Comparison of ENCODE assay signal across 34 cellular contexts in the genomic region with DNA sequence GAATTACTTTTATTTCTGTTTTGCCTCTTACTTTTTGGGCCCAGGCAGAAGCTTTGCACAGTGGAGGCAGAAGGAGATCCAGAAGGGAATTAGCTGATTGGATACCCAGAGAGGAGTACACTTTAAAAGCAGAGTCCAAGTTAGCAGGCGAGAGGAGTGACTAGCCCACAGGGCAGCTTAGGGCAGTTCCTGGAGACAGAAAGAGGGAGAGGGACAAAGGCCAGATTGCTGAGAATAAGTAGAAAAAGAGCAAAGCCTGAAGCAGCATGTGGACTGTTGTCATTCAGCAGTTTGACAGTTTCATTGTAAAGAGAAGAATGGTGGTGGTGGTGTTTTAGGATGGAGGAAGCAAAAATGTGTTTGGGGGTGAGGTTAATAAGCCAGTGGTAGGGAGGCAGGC.
"Had no signal": no experiment of that assay in that cellular context is flagged by ENCODE, and none has a peak within 500 bp of the region (broad histone marks: within the 10 kb centered on the region; RNA-seq: fewer than 3 reads in every experiment).

No MANE protein-coding gene starts in this region.

- H3K4me3 ChIP-seq: ascending aorta, breast epithelium, cardiac muscle cell, coronary artery, dorsolateral prefrontal cortex, esophagus muscularis mucosa, gastrocnemius medialis, heart right ventricle had no signal

- H3K9me3 ChIP-seq: ascending aorta, breast epithelium, esophagus muscularis mucosa, gastrocnemius medialis, heart right ventricle had no signal

- H3K4me3 Mint-ChIP-seq: activated CD4-positive, alpha-beta memory T cell treated with anti-CD3 and anti-CD28 coated beads, Interleukin-2, amount 10 ng/mL, durations not matched to agents 7 days and 5 days; activated CD4-positive, alpha-beta T cell treated with anti-CD3 and anti-CD28 coated beads, Interleukin-2, amount 10 ng/mL, durations not matched to agents 7 days and 5 days; activated naive CD4-positive, alpha-beta T cell treated with anti-CD3 and anti-CD28 coated beads, Interleukin-2, amount 10 ng/mL, durations not matched to agents 7 days and 5 days; activated naive CD8-positive, alpha-beta T cell treated with anti-CD3 and anti-CD28 coated beads, Interleukin-2, amount 10 ng/mL, durations not matched to agents 7 days and 5 days; activated T-cell treated with anti-CD3 and anti-CD28 coated beads, Interleukin-2, amount 50 U/mL, for 24 hours; activated T-cell treated with anti-CD3 and anti-CD28 coated beads, Interleukin-2, amount 50 U/mL, for 72 hours; dendritic cell treated with granulocyte-macrophage colony-stimulating factor and Interleukin-4, amounts not matched to agents 40 ng/mL and 50 ng/mL, for 4 days; endodermal cell; T-helper 2 cell treated with Interferon-gamma antibody and Interleukin-4, amounts not matched to agents 5 μg/mL and 100 μg/mL, for 36 hours had no signal

- H3K27me3 ChIP-seq: ascending aorta, breast epithelium, dorsolateral prefrontal cortex, esophagus muscularis mucosa, gastrocnemius medialis, heart right ventricle had no signal

- H3K27ac ChIP-seq: ascending aorta, breast epithelium, cardiac muscle cell, coronary artery, dorsolateral prefrontal cortex, esophagus muscularis mucosa, foreskin keratinocyte, gastrocnemius medialis, heart right ventricle had no signal

- H3K4me1 Mint-ChIP-seq: activated CD4-positive, alpha-beta memory T cell treated with anti-CD3 and anti-CD28 coated beads, Interleukin-2, amount 10 ng/mL, durations not matched to agents 7 days and 5 days had no signal

- H3K9me3 Mint-ChIP-seq: activated CD4-positive, alpha-beta memory T cell treated with anti-CD3 and anti-CD28 coated beads, Interleukin-2, amount 10 ng/mL, durations not matched to agents 7 days and 5 days; activated CD4-positive, alpha-beta T cell treated with anti-CD3 and anti-CD28 coated beads, Interleukin-2, amount 10 ng/mL, durations not matched to agents 7 days and 5 days; activated naive CD4-positive, alpha-beta T cell treated with anti-CD3 and anti-CD28 coated beads, Interleukin-2, amount 10 ng/mL, durations not matched to agents 7 days and 5 days; activated naive CD4-positive, alpha-beta T cell treated with anti-CD3 and anti-CD28 coated beads, Interleukin-2, amount 50 U/mL, for 72 hours; activated naive CD8-positive, alpha-beta T cell treated with anti-CD3 and anti-CD28 coated beads, Interleukin-2, amount 10 ng/mL, durations not matched to agents 7 days and 5 days; activated T-cell treated with anti-CD3 and anti-CD28 coated beads, Interleukin-2, amount 50 U/mL, for 24 hours; activated T-cell treated with anti-CD3 and anti-CD28 coated beads, Interleukin-2, amount 50 U/mL, for 72 hours; brain; dendritic cell treated with granulocyte-macrophage colony-stimulating factor and Interleukin-4, amounts not matched to agents 40 ng/mL and 50 ng/mL, for 4 days; endodermal cell; T-helper 2 cell treated with Interferon-gamma antibody and Interleukin-4, amounts not matched to agents 5 μg/mL and 100 μg/mL, for 36 hours had no signal

- DNase-seq: activated CD4-positive, alpha-beta memory T cell treated with anti-CD3 and anti-CD28 coated beads, Interleukin-2, amount 10 ng/mL, durations not matched to agents 7 days and 5 days; activated CD4-positive, alpha-beta T cell treated with anti-CD3 and anti-CD28 coated beads for 1 hour; activated CD4-positive, alpha-beta T cell treated with anti-CD3 and anti-CD28 coated beads for 4 hours; activated CD4-positive, alpha-beta T cell treated with anti-CD3 and anti-CD28 coated beads, Interleukin-2, amount 10 ng/mL, durations not matched to agents 7 days and 5 days; activated CD4-positive, alpha-beta T cell treated with anti-CD3 and anti-CD28 coated beads, Interleukin-2, amount 50 U/mL, for 4 hours; activated CD8-positive, alpha-beta memory T cell treated with anti-CD3 and anti-CD28 coated beads, Interleukin-2, amount 50 U/mL, for 48 hours; activated gamma-delta T cell; activated naive CD4-positive, alpha-beta T cell; activated naive CD4-positive, alpha-beta T cell treated with anti-CD3 and anti-CD28 coated beads, Interleukin-2, amount 10 ng/mL, durations not matched to agents 7 days and 5 days; activated naive CD8-positive, alpha-beta T cell treated with anti-CD3 and anti-CD28 coated beads, Interleukin-2, amount 10 ng/mL, durations not matched to agents 7 days and 5 days; activated T-cell treated with anti-CD3 and anti-CD28 coated beads for 4 hours; activated T-cell treated with anti-CD3 and anti-CD28 coated beads, Interleukin-2, amount 50 U/mL, for 24 hours; activated T-cell treated with anti-CD3 and anti-CD28 coated beads, Interleukin-2, amount 50 U/mL, for 72 hours; central memory CD4-positive, alpha-beta T cell; cerebellar nuclear complex; dorsolateral prefrontal cortex; effector memory CD4-positive, alpha-beta T cell; endodermal cell; erythroblast; foreskin keratinocyte; gastrocnemius medialis; heart right ventricle; T-helper 1 cell; T-helper 17 cell; T1000 had no signal

- H3K4me1 ChIP-seq: foreskin keratinocyte had no signal

- H3K27me3 Mint-ChIP-seq: activated CD4-positive, alpha-beta memory T cell treated with anti-CD3 and anti-CD28 coated beads, Interleukin-2, amount 10 ng/mL, durations not matched to agents 7 days and 5 days; activated CD4-positive, alpha-beta T cell treated with anti-CD3 and anti-CD28 coated beads, Interleukin-2, amount 10 ng/mL, durations not matched to agents 7 days and 5 days; activated naive CD4-positive, alpha-beta T cell treated with anti-CD3 and anti-CD28 coated beads, Interleukin-2, amount 10 ng/mL, durations not matched to agents 7 days and 5 days; activated T-cell treated with anti-CD3 and anti-CD28 coated beads, Interleukin-2, amount 50 U/mL, for 24 hours; brain; dendritic cell treated with granulocyte-macrophage colony-stimulating factor and Interleukin-4, amounts not matched to agents 40 ng/mL and 50 ng/mL, for 4 days; T-helper 17 cell had no signal

- ATAC-seq: activated naive CD4-positive, alpha-beta T cell treated with anti-CD3 and anti-CD28 coated beads, Interleukin-2, amount 50 U/mL, for 72 hours; activated T-cell treated with anti-CD3 and anti-CD28 coated beads, Interleukin-2, amount 50 U/mL, for 72 hours; foreskin keratinocyte; gastrocnemius medialis; T-helper 17 cell had no signal

- H3K36me3 Mint-ChIP-seq: activated naive CD4-positive, alpha-beta T cell treated with anti-CD3 and anti-CD28 coated beads, Interleukin-2, amount 10 ng/mL, durations not matched to agents 7 days and 5 days; activated naive CD4-positive, alpha-beta T cell treated with anti-CD3 and anti-CD28 coated beads, Interleukin-2, amount 50 U/mL, for 72 hours; activated naive CD8-positive, alpha-beta T cell treated with anti-CD3 and anti-CD28 coated beads, Interleukin-2, amount 10 ng/mL, durations not matched to agents 7 days and 5 days; brain had no signal

- H3K36me3 ChIP-seq: ascending aorta, breast epithelium, cardiac muscle cell, esophagus muscularis mucosa, gastrocnemius medialis, heart right ventricle had no signal

- H3K27ac Mint-ChIP-seq: activated CD4-positive, alpha-beta memory T cell treated with anti-CD3 and anti-CD28 coated beads, Interleukin-2, amount 10 ng/mL, durations not matched to agents 7 days and 5 days; activated CD4-positive, alpha-beta T cell treated with anti-CD3 and anti-CD28 coated beads, Interleukin-2, amount 10 ng/mL, durations not matched to agents 7 days and 5 days; activated naive CD4-positive, alpha-beta T cell treated with anti-CD3 and anti-CD28 coated beads, Interleukin-2, amount 10 ng/mL, durations not matched to agents 7 days and 5 days; activated naive CD4-positive, alpha-beta T cell treated with anti-CD3 and anti-CD28 coated beads, Interleukin-2, amount 50 U/mL, for 72 hours; activated naive CD8-positive, alpha-beta T cell treated with anti-CD3 and anti-CD28 coated beads, Interleukin-2, amount 10 ng/mL, durations not matched to agents 7 days and 5 days; activated T-cell treated with anti-CD3 and anti-CD28 coated beads, Interleukin-2, amount 50 U/mL, for 24 hours; activated T-cell treated with anti-CD3 and anti-CD28 coated beads, Interleukin-2, amount 50 U/mL, for 72 hours; dendritic cell treated with granulocyte-macrophage colony-stimulating factor and Interleukin-4, amounts not matched to agents 40 ng/mL and 50 ng/mL, for 4 days; endodermal cell; T-helper 17 cell; T-helper 2 cell treated with Interferon-gamma antibody and Interleukin-4, amounts not matched to agents 5 μg/mL and 100 μg/mL, for 36 hours had no signal
